Comparison of ENCODE assay signal across 8 cellular contexts in genomic region chrX:48574270-48575266, GRCh38. TPM values are rescaled to one million over a fixed set of nuclear protein-coding genes. Genes with fewer than 3 reads are reported as not detected.
A peak's percentile ranks its signal among the peaks of the same experiment; 100 is the strongest.
DNase-seq lines count a peak whose midpoint lies in the region; TF ChIP-seq lines count a peak whose summit lies in the region.

Gene RBM3 (plus strand): TSS chrX:48574484. CDS start chrX:48575181, 697 bp downstream.

- peaks cover 59% of the 10 kb centered on the region for H3K36me3 Mint-ChIP-seq in Caco-2 (ENCODE audit: insufficient read depth, unreplicated experiment)

- H3K27ac Mint-ChIP-seq in Caco-2 (ENCODE audit: unreplicated experiment), result peak within 1 kb of the TSS; percentile 99

- POLR2A ChIA-PET in Caco-2 (lab: Charles Lee), result interaction anchor here (0.5 to 1.3 kb wide), 4 partner anchors 24 to 163 kb away, joined by 3 to 9 read pairs (median 3); partner anchors contain the start of gene TBC1D25
- POLR2A ChIA-PET in activated CD8-positive, alpha-beta memory T cell treated with anti-CD3 and anti-CD28 coated beads for 36 hours (lab: Charles Lee), result interaction anchor here (0.6 to 1.3 kb wide), 7 partner anchors 9 to 107 kb away, joined by 3 to 6 read pairs (median 3); partner anchors contain the start of genes EBP and TBC1D25

- TF ChIP-seq CTCF in Caco-2 (IDR thresholded peaks at IDR 0.05; ENCODE audit: insufficient read depth in 1 of 2, low read depth in 1 of 2, low read length in 1 of 2, severe bottlenecking in 1 of 2, unreplicated experiment in 1 of 2) (peak in 1 of 2 experiments; percentile 25), GM20000 (IDR thresholded peaks at IDR 0.05; ENCODE audit: extremely low read depth, missing control alignments) (no peak)

- peak within 1 kb of the TSS; percentile 94 for H3K4me3 Mint-ChIP-seq in Caco-2 (ENCODE audit: unreplicated experiment)

- no peaks in the 10 kb centered on the region for H3K9me3 Mint-ChIP-seq in Caco-2 (ENCODE audit: unreplicated experiment)

- peaks cover 29% of the 10 kb centered on the region for H3K4me1 ChIP-seq in Caco-2

- peak within 1 kb of the TSS; percentile 80 for H3K4me3 ChIP-seq in Caco-2 (ENCODE audit: low read depth, low read length)

- DNase-seq in Caco-2 (peak; percentile 91 to 93), GM20000 (ENCODE audit: low spot score) (peak; percentile 81), HT1080 (ENCODE audit: low read depth) (peak; percentile 88), NOMO-1 (lab: John Stamatoyannopoulos, UW; ENCODE audit: unreplicated experiment in 2 of 2) (peak; percentile 81 to 86), medulla oblongata (ENCODE audit: extremely low spot score) (peak; percentile 92)
- DNase-seq in effector CD8-positive, alpha-beta T cell (lab: John Stamatoyannopoulos, UW), result peak; percentile 85
- peak; percentile 73 to 87 (median 82) for DNase-seq in stimulated activated CD4-positive, alpha-beta T cell treated with anti-CD3 and anti-CD28 coated beads, TNF-alpha, amount 100 ng/mL, for 48 hours (ENCODE audit: low read depth in 3 of 3)

- H3K4me1 Mint-ChIP-seq in Caco-2 (ENCODE audit: low read depth, unreplicated experiment), result peaks cover 2% of the 10 kb centered on the region

- BruUV-seq in Caco-2 (replicated peaks; lab: Mats Ljungman, UMichigan), result TSS peak; percentile 65

- intact Hi-C loops in Caco-2 (cut with micrococcal nuclease; ENCODE audit: unreplicated experiment), result loop anchor here (1.0 kb wide), 2 partner anchors 24 to 35 kb away; partner anchors contain the start of gene TBC1D25

- CTCF ChIA-PET in Caco-2 (lab: Charles Lee), result no interaction called here
- CTCF ChIA-PET in activated CD8-positive, alpha-beta memory T cell treated with anti-CD3 and anti-CD28 coated beads for 36 hours (lab: Charles Lee), result interaction anchor here (0.7 kb wide), 1 partner anchor 35 kb away, joined by 3 read pairs; the partner anchor contains the start of gene TBC1D25

- H3K27me3 Mint-ChIP-seq in Caco-2 (ENCODE audit: insufficient read depth, unreplicated experiment), result no peaks in the 10 kb centered on the region

- H3K36me3 ChIP-seq in Caco-2 (ENCODE audit: control insufficient read depth, insufficient read depth, low read length), result peaks cover 9% of the 10 kb centered on the region

- no peaks in the 10 kb centered on the region for H3K9me3 ChIP-seq in Caco-2

- H3K27me3 ChIP-seq in Caco-2 (replicated peaks; ENCODE audit: control insufficient read depth, insufficient read depth, low read length), result no peaks in the 10 kb centered on the region

RNA-seq across cellular contexts. Expression of gene RBM3, which starts in this region (rescaled TPM):
- 233 and 264 TPM in 2 replicates for total RNA-seq in Caco-2 (2022)
- 169 and 174 TPM in 2 replicates for total RNA-seq in HT1080 (2014; rRNA removed; shearing (Covaris generic))
- 187 and 197 TPM in 2 replicates for polyA plus RNA-seq in HT1080 (2015; cell fraction: cytosol; rRNA removed)
- polyA plus RNA-seq in HT1080 (2015; cell fraction: nucleus; rRNA removed), result 238 and 249 TPM in 2 replicates
- total RNA-seq in activated CD8-positive, alpha-beta memory T cell treated with anti-CD3 and anti-CD28 coated beads for 36 hours, result 100 to 1,000 TPM; 216 to 223 TPM

Comparison
In these comparisons a context has a peak if more than half of its experiments do, and no peak if none do; other contexts are left out.
1. Peak in every context shown above with its lines: DNase-seq and H3K4me3 ChIP-seq.